Comparison of ENCODE assay signal across 17 cellular contexts in the genomic region with DNA sequence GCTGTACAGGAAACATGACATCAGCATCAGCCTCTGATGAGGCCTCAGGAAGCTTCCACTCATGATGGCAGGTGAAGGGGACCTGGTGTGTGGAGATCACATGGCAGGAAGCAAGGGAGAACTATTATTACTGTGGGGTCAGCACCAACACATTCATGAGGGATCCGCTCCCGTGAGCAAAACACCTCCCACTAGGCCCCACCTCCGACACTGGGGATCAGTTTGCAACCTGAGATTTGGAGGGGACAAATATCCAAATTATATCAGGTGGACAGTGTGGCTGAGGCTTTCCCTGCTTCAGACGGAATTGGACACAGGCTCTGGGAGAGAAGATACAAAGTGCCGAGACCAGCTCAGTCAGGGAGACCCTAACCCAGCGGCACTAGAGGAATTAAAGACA. TPM values are rescaled to one million over a fixed set of nuclear protein-coding genes. Genes with fewer than 3 reads are reported as not detected.
DNase-seq lines count a peak whose midpoint lies in the region; ATAC-seq and TF ChIP-seq lines count a peak whose summit lies in the region.
"Had no signal": no experiment of that assay in that cellular context is flagged by ENCODE, and none has a peak within 500 bp of the region (broad histone marks: within the 10 kb centered on the region; RNA-seq: fewer than 3 reads in every experiment).

No MANE protein-coding gene starts in this region.

- no peak for DNase-seq in T-helper 17 cell
- DNase-seq in colonic mucosa = peak; percentile 5
- DNase-seq in esophagus muscularis mucosa (ENCODE audit: extremely low spot score) = peak; percentile 84
- peak; percentile 27 to 58 for DNase-seq in suprapubic skin (ENCODE audit: low spot score in 2 of 2)
- DNase-seq in hepatic stellate cell (ENCODE audit: low spot score) = no peak
- DNase-seq: C1 segment of cervical spinal cord; Calu3; CD4-positive, alpha-beta memory T cell; COR-L47; DMS53; DMS79 treated with DMSO at 0.1 percent for 48 hours; GF-D8; H9 had no signal

- no peaks in the 10 kb centered on the region for H3K9me3 ChIP-seq in T-helper 17 cell (ENCODE audit: control insufficient read depth, low read length, poor library complexity, severe bottlenecking)
- H3K9me3 ChIP-seq in colonic mucosa = no peaks in the 10 kb centered on the region
- no peaks in the 10 kb centered on the region for H3K9me3 ChIP-seq in esophagus muscularis mucosa
- peaks cover 5% of the 10 kb centered on the region for H3K9me3 ChIP-seq in suprapubic skin

- H3K36me3 ChIP-seq in colonic mucosa (no peaks in the 10 kb centered on the region), esophagus muscularis mucosa (no peaks in the 10 kb centered on the region), suprapubic skin (no peaks in the 10 kb centered on the region)

- H3K4me1 ChIP-seq in colonic mucosa (no peaks in the 10 kb centered on the region), esophagus muscularis mucosa (peaks cover 8 to 14% (median 10%) of the 10 kb centered on the region in 4 donors), suprapubic skin (peaks cover 13% of the 10 kb centered on the region)

- H3K4me1 Mint-ChIP-seq in T-helper 17 cell = peaks cover 5% of the 10 kb centered on the region

- WGBS in esophagus muscularis mucosa = 94% methylated on average over 4 of the region's 6 CpGs
- 90% methylated on average over 6 of the region's 6 CpGs for WGBS in suprapubic skin

- H3K36me3 Mint-ChIP-seq in T-helper 17 cell (ENCODE audit: low read depth) = no peaks in the 10 kb centered on the region

- H3K4me3 ChIP-seq in colonic mucosa (no peak overlapping the region), esophagus muscularis mucosa (no peak overlapping the region), suprapubic skin (no peak overlapping the region)
- H3K4me3 ChIP-seq: GM23338 had no signal

- H3K27ac ChIP-seq in colonic mucosa = no peak overlapping the region
- no peak overlapping the region for H3K27ac ChIP-seq in esophagus muscularis mucosa (replicated peaks in 1 of 4)
- H3K27ac ChIP-seq in suprapubic skin = no peak overlapping the region

- no peak overlapping the region for H3K4me3 Mint-ChIP-seq in T-helper 17 cell
- H3K4me3 Mint-ChIP-seq: CD4-positive, alpha-beta memory T cell; GM23338 had no signal

- no peaks in the 10 kb centered on the region for H3K27me3 ChIP-seq in colonic mucosa
- no peaks in the 10 kb centered on the region for H3K27me3 ChIP-seq in esophagus muscularis mucosa
- no peaks in the 10 kb centered on the region for H3K27me3 ChIP-seq in suprapubic skin

- TF ChIP-seq POLR2A in esophagus muscularis mucosa (IDR thresholded peaks at IDR 0.05; ENCODE audit: low read depth) (no peak), suprapubic skin (IDR thresholded peaks at IDR 0.05) (no peak)

- TF ChIP-seq EP300 in esophagus muscularis mucosa (IDR thresholded peaks at IDR 0.05) (no peak), suprapubic skin (IDR thresholded peaks at IDR 0.05) (no peak)

- TF ChIP-seq CTCF in colonic mucosa (IDR thresholded peaks at IDR 0.05) (no peak), esophagus muscularis mucosa (IDR thresholded peaks at IDR 0.05) (no peak), suprapubic skin (IDR thresholded peaks at IDR 0.05) (no peak)

- intact Hi-C loops in colonic mucosa (cut with DNase I) (no loop called here), esophagus muscularis mucosa (cut with DNase I) (no loop called here)

- H3K27me3 Mint-ChIP-seq in T-helper 17 cell = no peaks in the 10 kb centered on the region

- no peak for ATAC-seq in T-helper 17 cell
- no peak for ATAC-seq in GM18909 (IDR thresholded peaks at IDR 0.05; ENCODE audit: poor library complexity, unreplicated experiment)
- ATAC-seq in GM18873 (IDR thresholded peaks at IDR 0.05; ENCODE audit: low FRiP score, unreplicated experiment) = no peak
- ATAC-seq: GM23338, HCT116 had no signal

- no peak overlapping the region for H3K9ac ChIP-seq in colonic mucosa (ENCODE audit: low read depth in 2 of 2, low read length in 2 of 2)

- H3K27ac Mint-ChIP-seq in T-helper 17 cell = peak overlapping the region; percentile 68
- H3K27ac Mint-ChIP-seq: CD4-positive, alpha-beta memory T cell; GM23338; H9 had no signal

RNA-seq across cellular contexts. Expression of a gene that starts 5.7 kb away (rescaled TPM):
- total RNA-seq in T-helper 17 cell = 10 to 100 TPM; 15.1 to 15.5 TPM
- 1 to 10 TPM; 6.7 to 8.1 TPM for total RNA-seq in colonic mucosa
- total RNA-seq in esophagus muscularis mucosa = 1 to 10 TPM; 4.6 to 8.4 (median 6.4) TPM
- total RNA-seq in suprapubic skin = 1 to 10 TPM; 2.5 to 6.5 (median 3.7) TPM

RNA-seq across cellular contexts. Expression of a gene that starts 30.4 kb away (rescaled TPM):
- total RNA-seq in T-helper 17 cell = 100 to 1,000 TPM; 153 to 162 TPM
- 10 to 100 TPM; 26.3 to 31.0 TPM for total RNA-seq in colonic mucosa
- total RNA-seq in esophagus muscularis mucosa = 10 to 100 TPM; 27.8 to 55.3 (median 52.1) TPM
- 10 to 100 TPM; 16.3 to 38.7 (median 20.8) TPM for total RNA-seq in suprapubic skin

RNA-seq across cellular contexts. Expression of a gene that starts 43.0 kb away (rescaled TPM):
- 1 to 10 TPM; 3.0 to 3.5 TPM for total RNA-seq in T-helper 17 cell
- 1 to 10 TPM; 1.3 to 2.1 TPM for total RNA-seq in colonic mucosa
- total RNA-seq in esophagus muscularis mucosa = 1 to 10 TPM; 1.3 to 9.6 (median 2.5) TPM
- total RNA-seq in suprapubic skin = 1 to 10 TPM in 2 of 4 donors, under 1 TPM in 2; 0.44 to 3.4 (median 1.5) TPM

Comparison
In these comparisons a context has a peak if more than half of its experiments do, and no peak if none do; other contexts are left out.
1. DNase-seq: peak in colonic mucosa (single experiment), esophagus muscularis mucosa (single experiment) and suprapubic skin (2 of 2); none in T-helper 17 cell (0 of 3) and hepatic stellate cell (single experiment).